Comparison of ENCODE assay signal across 23 cellular contexts in the genomic region with DNA sequence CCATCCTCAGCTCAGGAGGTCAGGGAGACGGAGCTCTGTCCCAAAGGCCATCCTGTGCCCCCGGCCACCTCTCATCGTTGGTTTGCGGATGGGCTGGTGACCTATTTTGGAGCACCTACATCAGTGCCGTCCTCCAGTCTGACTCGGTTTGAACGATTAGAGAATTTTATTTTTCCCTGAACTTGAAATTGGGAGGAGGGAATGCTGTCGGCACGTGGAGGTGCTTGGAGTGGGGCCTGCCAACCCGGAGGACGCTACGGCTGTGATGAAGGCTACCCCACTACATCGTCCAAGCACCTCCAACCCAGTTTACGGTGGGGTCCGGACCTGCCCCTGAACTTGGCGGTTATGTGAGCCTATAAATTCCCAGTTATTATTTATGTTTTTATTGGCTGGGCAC. TPM values are rescaled to one million over a fixed set of nuclear protein-coding genes. Genes with fewer than 3 reads are reported as not detected.
"Had no signal": no experiment of that assay in that cellular context is flagged by ENCODE, and none has a peak within 500 bp of the region (broad histone marks: within the 10 kb centered on the region; RNA-seq: fewer than 3 reads in every experiment).

No MANE protein-coding gene starts in this region.

- H3K36me3 Mint-ChIP-seq: natural killer cell had no signal

- ATAC-seq: foreskin keratinocyte, left lobe of liver, natural killer cell, upper lobe of right lung had no signal

- H3K9me3 ChIP-seq: right atrium auricular region, sigmoid colon, suprapubic skin, thyroid gland, upper lobe of right lung, vagina had no signal

- H3K4me1 ChIP-seq: foreskin keratinocyte had no signal

- H3K4me3 ChIP-seq: coronary artery, right atrium auricular region, sigmoid colon, skin epidermis, suprapubic skin, thyroid gland, upper lobe of right lung, vagina had no signal

- H3K4me3 Mint-ChIP-seq: endodermal cell, natural killer cell had no signal

- H3K36me3 ChIP-seq: thyroid gland, upper lobe of right lung, vagina had no signal

- H3K27me3 ChIP-seq: foreskin keratinocyte, right atrium auricular region, sigmoid colon, suprapubic skin, thyroid gland, upper lobe of right lung, vagina had no signal

- H3K27ac Mint-ChIP-seq: endodermal cell had no signal

- H3K27ac ChIP-seq: coronary artery, foreskin keratinocyte, right atrium auricular region, sigmoid colon, skin epidermis, suprapubic skin, thyroid gland, upper lobe of right lung, vagina had no signal

- DNase-seq: effector CD4-positive, alpha-beta T cell; foreskin keratinocyte; hippocampal formation; mammary epithelial cell; natural killer cell; sigmoid colon; stimulated activated CD4-positive, alpha-beta T cell treated with anti-CD3 and anti-CD28 coated beads, Interleukin-12 subunit alpha, Interleukin-12 subunit beta, amount 100 ng/mL, for 4 hours; stimulated activated CD4-positive, alpha-beta T cell treated with anti-CD3 and anti-CD28 coated beads, Interleukin-2, amount 100 ng/mL, for 48 hours; stimulated activated naive CD4-positive, alpha-beta T cell treated with Interleukin-2 at 50 U/mL for 16 hours; thyroid gland; upper lobe of right lung had no signal

- H3K9me3 Mint-ChIP-seq: endodermal cell, natural killer cell had no signal

- H3K4me1 Mint-ChIP-seq: endodermal cell, natural killer cell had no signal

RNA-seq across cellular contexts. Expression of a gene that starts 50.5 kb away (rescaled TPM):
- total RNA-seq: chondrocyte, dermis microvascular lymphatic vessel endothelial cell, endodermal cell, endothelial cell of umbilical vein, foreskin keratinocyte, left lobe of liver, mesenteric fat pad, mucosa of gallbladder, natural killer cell, right atrium auricular region, sigmoid colon, suprapubic skin, thyroid gland, upper lobe of right lung, vagina had no signal
